ENCODE assay signal across 18 cellular contexts in genomic region chr4:153780876-153781275, GRCh38. TPM values are rescaled to one million over a fixed set of nuclear protein-coding genes. Genes with fewer than 3 reads are reported as not detected.
DNase-seq lines count a peak whose midpoint lies in the region; ATAC-seq, FAIRE-seq and TF ChIP-seq lines count a peak whose summit lies in the region.
"Had no signal": no experiment of that assay in that cellular context is flagged by ENCODE, and none has a peak within 500 bp of the region (broad histone marks: within the 10 kb centered on the region; RNA-seq: fewer than 3 reads in every experiment).

No MANE protein-coding gene starts in this region.

- FAIRE-seq in kidney (lab: Jason Lieb, UNC) = no peak
- FAIRE-seq: endothelial cell of umbilical vein had no signal

- peaks cover 51% of the 10 kb centered on the region for H3K4me1 Mint-ChIP-seq in nephron progenitor cell

- H3K9ac ChIP-seq in kidney (ENCODE audit: low read length in 2 of 2) = no peak overlapping the region

- H3K27ac ChIP-seq in kidney (ENCODE audit: low read depth in 2 of 2, low read length in 2 of 2) = no peak overlapping the region
- H3K27ac ChIP-seq: stomach had no signal

- H3K27ac Mint-ChIP-seq in nephron progenitor cell = peak overlapping the region; percentile 84
- H3K27ac Mint-ChIP-seq: mesothelial cell of epicardium had no signal

- intact Hi-C loops in sciatic nerve (cut with DNase I) (no loop called here), kidney (cut with DNase I) (no loop called here)

- TF ChIP-seq CTCF in nephron progenitor cell (IDR thresholded peaks at IDR 0.05) (no peak), kidney (IDR thresholded peaks at IDR 0.05; ENCODE audit: borderline replicate concordance, extremely low read depth, insufficient read depth) (no peak)

- peaks cover 11% of the 10 kb centered on the region for H3K9me3 Mint-ChIP-seq in nephron progenitor cell

- peak; percentile 68 for ATAC-seq in GM18870 (IDR thresholded peaks at IDR 0.05; ENCODE audit: unreplicated experiment)
- ATAC-seq in GM21717 (IDR thresholded peaks at IDR 0.05; ENCODE audit: unreplicated experiment) = peak; percentile 79
- ATAC-seq in HG03135 (IDR thresholded peaks at IDR 0.05; ENCODE audit: unreplicated experiment) = peak; percentile 78
- no peak for ATAC-seq in sciatic nerve

- peaks cover 18% of the 10 kb centered on the region for H3K36me3 Mint-ChIP-seq in nephron progenitor cell (ENCODE audit: low read depth)
- H3K36me3 Mint-ChIP-seq: mesothelial cell of epicardium had no signal

- no peak overlapping the region for H3K4me3 ChIP-seq in kidney (ENCODE audit: low read length in 2 of 2)
- H3K4me3 ChIP-seq: stomach had no signal

- H3K4me3 Mint-ChIP-seq in nephron progenitor cell = no peak overlapping the region
- H3K4me3 Mint-ChIP-seq: mesothelial cell of epicardium had no signal

- no peaks in the 10 kb centered on the region for H3K36me3 ChIP-seq in kidney (ENCODE audit: control insufficient read depth in 1 of 2, insufficient read depth in 2 of 2, low read length in 2 of 2)
- H3K36me3 ChIP-seq: stomach had no signal

- DNase-seq in nephron progenitor cell (no peak), T1000 (lab: John Stamatoyannopoulos, UW) (no peak), sciatic nerve (ENCODE audit: low spot score) (no peak), kidney (no peak)
- DNase-seq in activated T-cell treated with anti-CD3 and anti-CD28 coated beads, Interleukin-2, amount 50 U/mL, for 48 hours = no peak
- DNase-seq: activated CD4-positive, CD25-positive, alpha-beta regulatory T cell treated with anti-CD3 and anti-CD28 coated beads, Interleukin-2, amount 50 U/mL, for 72 hours; activated T-cell treated with anti-CD3 and anti-CD28 coated beads for 4 hours; IMR-90; NCI-H1105; stomach; T-helper 1 cell had no signal

- H3K4me1 ChIP-seq in kidney (ENCODE audit: control insufficient read depth in 1 of 2, insufficient read depth in 1 of 2, low read depth in 1 of 2, low read length in 2 of 2) = no peaks in the 10 kb centered on the region
- H3K4me1 ChIP-seq: stomach had no signal

- peaks cover 3 to 5% of the 10 kb centered on the region in 2 donors for H3K9me3 ChIP-seq in kidney (ENCODE audit: control insufficient read depth in 1 of 2, low read length in 2 of 2)

- no peaks in the 10 kb centered on the region for H3K27me3 Mint-ChIP-seq in nephron progenitor cell (ENCODE audit: low read depth, poor library complexity)

RNA-seq across cellular contexts. Expression of gene SFRP2, which starts 8.0 kb away (rescaled TPM):
- 126 TPM for total RNA-seq in sciatic nerve
- 4.1 TPM for total RNA-seq in kidney
- not detected for polyA plus RNA-seq in kidney (ENCODE audit: insufficient read depth, low read depth, low replicate concordance)
- total RNA-seq: endothelial cell of umbilical vein, IMR-90, NCI-H460 had no signal
- polyA plus RNA-seq: IMR-90 had no signal

RNA-seq across cellular contexts. Expression of gene RNF175, which starts 21.1 kb away (rescaled TPM):
- total RNA-seq in sciatic nerve = 2.3 TPM
- 0.25 TPM for total RNA-seq in kidney
- not detected for polyA plus RNA-seq in kidney (ENCODE audit: insufficient read depth, low read depth, low replicate concordance)
- total RNA-seq: endothelial cell of umbilical vein, IMR-90, NCI-H460 had no signal
- polyA plus RNA-seq: BJ, endothelial cell of umbilical vein, IMR-90, stomach had no signal

Comparison
In these comparisons a context has a peak if more than half of its experiments do, and no peak if none do; other contexts are left out.
1. RNA of gene SFRP2, which starts 8.0 kb away (total RNA-seq): 126 TPM in sciatic nerve (single experiment); 4.1 TPM in kidney (single experiment); every median in the first group is over 10 times any median in the second.